In genomic region chr18:13199169-13199568, GRCh38 we compare ENCODE assay signal across 3 cellular contexts.
TF ChIP-seq lines count a peak whose summit lies in the region.

No MANE protein-coding gene starts in this region.

TF ChIP-seq in HepG2, 621 proteins besides CTCF, POLR2A, EP300 and RAD21:
- TF ChIP-seq ZNF30 (CRISPR knock-in tag; IDR thresholded peaks at IDR 0.05) (no peak), ZNF317 (CRISPR knock-in tag; IDR thresholded peaks at IDR 0.05) (peak; percentile 99)

TF ChIP-seq in K562, 482 proteins besides CTCF, POLR2A, EP300 and RAD21:
- TF ChIP-seq TRIM28 (IDR thresholded peaks at IDR 0.05) (peak; percentile 90), HEY1 (CRISPR knock-in tag; IDR thresholded peaks at IDR 0.05; ENCODE audit: borderline replicate concordance) (no peak), CBX3 (IDR thresholded peaks at IDR 0.05; ENCODE audit: borderline replicate concordance in 1 of 2, low read length in 2 of 2) (peak in 1 of 2 experiments; percentile 80; a peak in 1 of 3 replicates), TOE1 (IDR thresholded peaks at IDR 0.05; ENCODE audit: borderline replicate concordance) (no peak), TOE1 (CRISPR knock-in tag; IDR thresholded peaks at IDR 0.05; ENCODE audit: borderline replicate concordance, low read depth) (no peak), CBX5 (IDR thresholded peaks at IDR 0.05; ENCODE audit: borderline replicate concordance, low read depth) (peak; percentile 72)

TF ChIP-seq in GM23338, 12 proteins besides CTCF, POLR2A, EP300 and RAD21:
- no peak for TF ChIP-seq CREB1 (CRISPR knock-in tag; IDR thresholded peaks at IDR 0.05; ENCODE audit: low read depth)
- TF ChIP-seq, protein P1, sequence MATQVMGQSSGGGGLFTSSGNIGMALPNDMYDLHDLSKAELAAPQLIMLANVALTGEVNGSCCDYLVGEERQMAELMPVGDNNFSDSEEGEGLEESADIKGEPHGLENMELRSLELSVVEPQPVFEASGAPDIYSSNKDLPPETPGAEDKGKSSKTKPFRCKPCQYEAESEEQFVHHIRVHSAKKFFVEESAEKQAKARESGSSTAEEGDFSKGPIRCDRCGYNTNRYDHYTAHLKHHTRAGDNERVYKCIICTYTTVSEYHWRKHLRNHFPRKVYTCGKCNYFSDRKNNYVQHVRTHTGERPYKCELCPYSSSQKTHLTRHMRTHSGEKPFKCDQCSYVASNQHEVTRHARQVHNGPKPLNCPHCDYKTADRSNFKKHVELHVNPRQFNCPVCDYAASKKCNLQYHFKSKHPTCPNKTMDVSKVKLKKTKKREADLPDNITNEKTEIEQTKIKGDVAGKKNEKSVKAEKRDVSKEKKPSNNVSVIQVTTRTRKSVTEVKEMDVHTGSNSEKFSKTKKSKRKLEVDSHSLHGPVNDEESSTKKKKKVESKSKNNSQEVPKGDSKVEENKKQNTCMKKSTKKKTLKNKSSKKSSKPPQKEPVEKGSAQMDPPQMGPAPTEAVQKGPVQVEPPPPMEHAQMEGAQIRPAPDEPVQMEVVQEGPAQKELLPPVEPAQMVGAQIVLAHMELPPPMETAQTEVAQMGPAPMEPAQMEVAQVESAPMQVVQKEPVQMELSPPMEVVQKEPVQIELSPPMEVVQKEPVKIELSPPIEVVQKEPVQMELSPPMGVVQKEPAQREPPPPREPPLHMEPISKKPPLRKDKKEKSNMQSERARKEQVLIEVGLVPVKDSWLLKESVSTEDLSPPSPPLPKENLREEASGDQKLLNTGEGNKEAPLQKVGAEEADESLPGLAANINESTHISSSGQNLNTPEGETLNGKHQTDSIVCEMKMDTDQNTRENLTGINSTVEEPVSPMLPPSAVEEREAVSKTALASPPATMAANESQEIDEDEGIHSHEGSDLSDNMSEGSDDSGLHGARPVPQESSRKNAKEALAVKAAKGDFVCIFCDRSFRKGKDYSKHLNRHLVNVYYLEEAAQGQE (IDR thresholded peaks at IDR 0.05; ENCODE audit: unreplicated experiment): no peak
- no peak for TF ChIP-seq POLR2AphosphoS5 (IDR thresholded peaks at IDR 0.05; ENCODE audit: low read depth)
- TF ChIP-seq ZNF462 (CRISPR knock-in tag; IDR thresholded peaks at IDR 0.05): no peak
- TF ChIP-seq EZH2 (IDR thresholded peaks at IDR 0.05; ENCODE audit: low read depth, unreplicated experiment): no peak
